In genomic region chr6:153048631-153049030, GRCh38 we compare ENCODE assay signal across 20 cellular contexts. TPM values are rescaled to one million over a fixed set of nuclear protein-coding genes. Genes with fewer than 3 reads are reported as not detected.
A peak's percentile ranks its signal among the peaks of the same experiment; 100 is the strongest.
DNase-seq lines count a peak whose midpoint lies in the region; ATAC-seq and TF ChIP-seq lines count a peak whose summit lies in the region.
"Had no signal": no experiment of that assay in that cellular context is flagged by ENCODE, and none has a peak within 500 bp of the region (broad histone marks: within the 10 kb centered on the region; RNA-seq: fewer than 3 reads in every experiment).

No MANE protein-coding gene starts in this region.

- BruUV-seq in PC-3 (replicated peaks; lab: Mats Ljungman, UMichigan), result no TSS peak

- peak overlapping the region; percentile 43 for H3K4me2 ChIP-seq in PC-3 (ENCODE audit: low read length)

- no peaks in the 10 kb centered on the region; the same call in 1 of the 2 replicates for H3K27me3 Mint-ChIP-seq in WTC11 (ENCODE audit: low read depth)
- peaks cover 6% of the 10 kb centered on the region for H3K27me3 Mint-ChIP-seq in activated CD8-positive, alpha-beta memory T cell treated with anti-CD3 and anti-CD28 coated beads, Interleukin-2, amount 10 ng/mL, durations not matched to agents 7 days and 5 days

- H3K36me3 ChIP-seq in PC-3 (ENCODE audit: low read depth, low read length), result no peaks in the 10 kb centered on the region
- H3K36me3 ChIP-seq: BE2C had no signal

- DNase-seq in PC-3 (peak; percentile 85), WTC11 (ENCODE audit: low spot score) (no peak), RPMI8226 (no peak), NCI-H1417 treated with DMSO at 0.1 percent for 48 hours (lab: John Stamatoyannopoulos, UW) (no peak), hypothalamus (lab: John Stamatoyannopoulos, UW) (no peak)
- DNase-seq in activated CD8-positive, alpha-beta memory T cell treated with anti-CD3 and anti-CD28 coated beads, Interleukin-2, amount 10 ng/mL, durations not matched to agents 7 days and 5 days, result no peak
- DNase-seq: ACHN; BE2C; C1 segment of cervical spinal cord; CD4-positive, CD25-positive, alpha-beta regulatory T cell; CD8-positive, alpha-beta memory T cell; COR-L47; DMS 273 treated with DMSO at 0.1 percent for 48 hours; DMS53; DND-41; EL; H9 had no signal

- peaks cover 24% of the 10 kb centered on the region for H3K4me1 Mint-ChIP-seq in WTC11
- no peaks in the 10 kb centered on the region for H3K4me1 Mint-ChIP-seq in activated CD8-positive, alpha-beta memory T cell treated with anti-CD3 and anti-CD28 coated beads, Interleukin-2, amount 10 ng/mL, durations not matched to agents 7 days and 5 days
- H3K4me1 Mint-ChIP-seq: CD4-positive, CD25-positive, alpha-beta regulatory T cell; CD8-positive, alpha-beta memory T cell had no signal

- H3K4me1 ChIP-seq in PC-3 (ENCODE audit: insufficient read depth, low read length), result peaks cover 27% of the 10 kb centered on the region
- H3K4me1 ChIP-seq: BE2C had no signal

- intact Hi-C loops in PC-3 (cut with micrococcal nuclease), result no loop called here

- H4K20me1 ChIP-seq in PC-3 (ENCODE audit: low read length), result no peaks in the 10 kb centered on the region

- ATAC-seq in PC-3, result peak; percentile 69
- ATAC-seq in WTC11, result no peak
- peak; percentile 89 for ATAC-seq in esophagus mucosa
- ATAC-seq in activated CD8-positive, alpha-beta memory T cell treated with anti-CD3 and anti-CD28 coated beads, Interleukin-2, amount 10 ng/mL, durations not matched to agents 7 days and 5 days, result no peak
- ATAC-seq: GM12878, HepG2 had no signal

- peak overlapping the region; percentile 53 for H3K27ac ChIP-seq in PC-3 (ENCODE audit: low read length)

- H3K4me3 ChIP-seq in PC-3 (ENCODE audit: low read length), result no peak overlapping the region
- H3K4me3 ChIP-seq: GM12878 had no signal

- CTCF ChIA-PET in PC-3 (lab: Charles Lee) (no interaction called here), WTC11 (lab: Charles Lee) (no interaction called here)
- CTCF ChIA-PET in activated CD8-positive, alpha-beta memory T cell treated with anti-CD3 and anti-CD28 coated beads, Interleukin-2, amount 10 ng/mL, durations not matched to agents 7 days and 5 days (lab: Charles Lee), result no interaction called here

- H3K27me3 ChIP-seq in PC-3 (ENCODE audit: low read length), result no peaks in the 10 kb centered on the region
- H3K27me3 ChIP-seq: BE2C had no signal

- H3K27ac Mint-ChIP-seq in WTC11, result peak overlapping the region; percentile 27
- H3K27ac Mint-ChIP-seq in activated CD8-positive, alpha-beta memory T cell treated with anti-CD3 and anti-CD28 coated beads, Interleukin-2, amount 10 ng/mL, durations not matched to agents 7 days and 5 days, result no peak overlapping the region
- H3K27ac Mint-ChIP-seq: CD4-positive, CD25-positive, alpha-beta regulatory T cell; CD8-positive, alpha-beta memory T cell had no signal

- H3K9me3 ChIP-seq in PC-3 (ENCODE audit: low read length), result no peaks in the 10 kb centered on the region
- H3K9me3 ChIP-seq: BE2C had no signal

- POLR2A ChIA-PET in PC-3 (lab: Charles Lee; ENCODE audit: unreplicated experiment) (no interaction called here), WTC11 (lab: Charles Lee) (no interaction called here)

- H3K4me3 Mint-ChIP-seq in WTC11, result no peak overlapping the region
- no peak overlapping the region for H3K4me3 Mint-ChIP-seq in activated CD8-positive, alpha-beta memory T cell treated with anti-CD3 and anti-CD28 coated beads, Interleukin-2, amount 10 ng/mL, durations not matched to agents 7 days and 5 days
- H3K4me3 Mint-ChIP-seq: CD4-positive, CD25-positive, alpha-beta regulatory T cell; CD8-positive, alpha-beta memory T cell; H9 had no signal

- H3K9ac ChIP-seq in PC-3 (ENCODE audit: low read length), result no peak overlapping the region

- peaks cover 29% of the 10 kb centered on the region for H3K9me3 Mint-ChIP-seq in WTC11
- no peaks in the 10 kb centered on the region for H3K9me3 Mint-ChIP-seq in activated CD8-positive, alpha-beta memory T cell treated with anti-CD3 and anti-CD28 coated beads, Interleukin-2, amount 10 ng/mL, durations not matched to agents 7 days and 5 days (ENCODE audit: low read depth)
- H3K9me3 Mint-ChIP-seq: CD8-positive, alpha-beta memory T cell had no signal

- TF ChIP-seq CTCF in PC-3 (conservative IDR thresholded peaks at IDR 0.05; ENCODE audit: low read depth, low read length) (no peak), WTC11 (IDR thresholded peaks at IDR 0.05) (no peak)

- H3K9me2 ChIP-seq in PC-3 (replicated peaks; ENCODE audit: low read length), result no peaks in the 10 kb centered on the region

- H3F3A ChIP-seq in PC-3 (ENCODE audit: low read length, unreplicated experiment), result no peaks in the 10 kb centered on the region

- H3K79me2 ChIP-seq in PC-3 (ENCODE audit: low read length), result no peaks in the 10 kb centered on the region

- no peak overlapping the region for H2AFZ ChIP-seq in PC-3 (ENCODE audit: low read length)

- peaks cover 17% of the 10 kb centered on the region for H3K36me3 Mint-ChIP-seq in WTC11
- no peaks in the 10 kb centered on the region for H3K36me3 Mint-ChIP-seq in activated CD8-positive, alpha-beta memory T cell treated with anti-CD3 and anti-CD28 coated beads, Interleukin-2, amount 10 ng/mL, durations not matched to agents 7 days and 5 days
- H3K36me3 Mint-ChIP-seq: CD4-positive, CD25-positive, alpha-beta regulatory T cell; CD8-positive, alpha-beta memory T cell had no signal

TF ChIP-seq in WTC11, 78 proteins besides CTCF, POLR2A, EP300 and RAD21:
- TF ChIP-seq SOX15 (CRISPR knock-in tag; IDR thresholded peaks at IDR 0.05) (no peak), MXD4 (CRISPR knock-in tag; IDR thresholded peaks at IDR 0.05; ENCODE audit: borderline replicate concordance) (no peak), ATF1 (CRISPR knock-in tag; IDR thresholded peaks at IDR 0.05) (no peak), JUN (CRISPR knock-in tag; IDR thresholded peaks at IDR 0.05) (no peak)

RNA-seq across cellular contexts. Expression of gene MTRF1L, which starts 46.1 kb away (rescaled TPM):
- total RNA-seq in PC-3 (2014; rRNA removed), result 12.7 and 19.1 TPM in 2 replicates
- 15.3 to 16.6 TPM (median 15.8 TPM) in 3 replicates for total RNA-seq in WTC11 (2021)
- 11.5 TPM for total RNA-seq in esophagus mucosa
- total RNA-seq in activated CD8-positive, alpha-beta memory T cell treated with anti-CD3 and anti-CD28 coated beads, Interleukin-2, amount 10 ng/mL, durations not matched to agents 7 days and 5 days, result 10 to 100 TPM; 15.5 to 23.1 TPM

Comparison
In these comparisons a context has a peak if more than half of its experiments do, and no peak if none do; other contexts are left out.
1. ATAC-seq: peak in PC-3 (single experiment) and esophagus mucosa (single experiment); none in WTC11 (single experiment) and activated CD8-positive, alpha-beta memory T cell treated with anti-CD3 and anti-CD28 coated beads, Interleukin-2, amount 10 ng/mL, durations not matched to agents 7 days and 5 days (single experiment).